ENCODE assay signal across 19 cellular contexts in the genomic region with DNA sequence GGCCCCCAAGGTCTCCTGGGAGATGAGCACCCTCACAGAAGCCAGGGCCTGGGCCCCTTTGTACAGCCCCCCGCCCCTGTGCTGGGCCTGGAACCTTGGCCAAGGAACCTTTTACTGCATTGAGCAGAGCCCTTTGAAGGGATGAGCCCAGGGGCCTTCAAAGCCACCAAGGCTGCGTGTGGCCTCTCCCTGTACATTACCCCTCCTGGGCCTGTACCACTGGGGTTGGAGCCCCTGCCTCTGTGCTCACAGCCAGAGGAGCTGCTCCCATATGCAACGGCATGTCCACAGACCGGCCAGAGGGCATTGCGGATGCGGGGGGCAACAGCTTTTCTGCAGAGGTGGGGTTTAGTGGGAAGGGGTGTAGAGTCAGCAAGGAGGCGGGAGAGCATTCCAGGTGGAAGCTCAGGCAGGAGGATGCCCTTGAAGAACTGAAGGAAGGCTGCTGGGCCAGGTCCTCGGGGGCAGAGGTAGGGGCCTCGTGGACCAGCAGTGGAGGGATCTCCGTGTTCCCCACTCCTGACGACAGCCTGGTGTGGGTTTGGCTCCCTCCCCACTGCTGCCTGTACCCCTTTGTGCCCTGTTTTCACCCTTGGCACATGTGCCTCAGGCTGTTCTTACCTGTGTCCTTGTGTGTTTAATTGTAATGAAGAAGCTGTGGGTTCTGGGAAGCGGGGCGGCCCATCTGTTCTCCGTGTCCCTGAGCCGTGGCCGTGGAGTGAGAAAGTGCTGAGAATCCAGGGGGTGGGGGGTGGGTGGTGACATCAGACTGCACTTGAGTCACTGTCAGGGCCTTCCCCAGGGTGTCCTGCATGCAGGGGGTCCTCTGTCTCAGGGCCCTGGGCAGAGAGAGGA. TPM values are rescaled to one million over a fixed set of nuclear protein-coding genes. Genes with fewer than 3 reads are reported as not detected.
DNase-seq lines count a peak whose midpoint lies in the region; ATAC-seq and TF ChIP-seq lines count a peak whose summit lies in the region.
"Had no signal": no experiment of that assay in that cellular context is flagged by ENCODE, and none has a peak within 500 bp of the region (broad histone marks: within the 10 kb centered on the region; RNA-seq: fewer than 3 reads in every experiment).

No MANE protein-coding gene starts in this region.

- H4K91ac ChIP-seq in IMR-90 (ENCODE audit: insufficient read depth, low read depth, low read length), result no peak overlapping the region

- no peaks in the 10 kb centered on the region for H4K20me1 ChIP-seq in IMR-90 (ENCODE audit: insufficient read depth, low read length)

- no peaks in the 10 kb centered on the region for H3K9me3 Mint-ChIP-seq in progenitor cell of endocrine pancreas (ENCODE audit: low read depth)
- H3K9me3 Mint-ChIP-seq: IgD-negative memory B cell had no signal

- H3K4me1 Mint-ChIP-seq in progenitor cell of endocrine pancreas (ENCODE audit: low read depth), result peaks cover 7% of the 10 kb centered on the region

- TF ChIP-seq POLR2A in IMR-90 (IDR thresholded peaks at IDR 0.05; ENCODE audit: low read depth, low read length), result no peak

- H4K5ac ChIP-seq in IMR-90 (ENCODE audit: low read depth, low read length), result no peak overlapping the region

- peaks cover 8% of the 10 kb centered on the region for H3K36me3 Mint-ChIP-seq in progenitor cell of endocrine pancreas (ENCODE audit: insufficient read depth)
- H3K36me3 Mint-ChIP-seq: IgD-negative memory B cell had no signal

- H3K14ac ChIP-seq in IMR-90 (replicated peaks; ENCODE audit: low read depth, low read length), result no peak overlapping the region

- H3K9me1 ChIP-seq in IMR-90 (ENCODE audit: insufficient read depth, low read length), result no peaks in the 10 kb centered on the region

- peak overlapping the region; percentile 33 for H2AFZ ChIP-seq in IMR-90 (replicated peaks; ENCODE audit: low read length, poor library complexity)

- peaks cover 48% of the 10 kb centered on the region for H3K27me3 ChIP-seq in IMR-90 (ENCODE audit: control insufficient read depth, insufficient read depth, low read length)

- dilution Hi-C loops in IMR-90 (cut with HindIII; ENCODE audit: low sequenced_read_pairs, unreplicated experiment), result no loop called here

- peak overlapping the region; percentile 41 for H3K27ac Mint-ChIP-seq in progenitor cell of endocrine pancreas
- H3K27ac Mint-ChIP-seq: IgD-negative memory B cell had no signal

- no peak overlapping the region for H3K4me2 ChIP-seq in IMR-90 (ENCODE audit: low read depth, low read length)

- no peak for TF ChIP-seq RAD21 in IMR-90 (IDR thresholded peaks at IDR 0.05; ENCODE audit: low read length)

- in situ Hi-C loops in IMR-90 (cut with MboI; ENCODE audit: low sequenced_read_pairs), result no loop called here

- H3K79me1 ChIP-seq in IMR-90 (ENCODE audit: low read depth in 1 of 2, low read length in 2 of 2), result no peaks in the 10 kb centered on the region

- no peak overlapping the region for H3K4ac ChIP-seq in IMR-90 (ENCODE audit: low read depth, low read length)

- ATAC-seq in IMR-90 (ENCODE audit: low read depth) (no peak), esophagus mucosa (peak; percentile 29)

- H3K4me1 ChIP-seq in IMR-90 (ENCODE audit: control insufficient read depth, insufficient read depth, low read length), result no peaks in the 10 kb centered on the region

- WGBS in IMR-90 (ENCODE audit: extremely low coverage in 2 of 2, insufficient read length in 1 of 2), 2 experiments, result 82% methylated on average over 9 of the region's 16 CpGs; no CpG with 5 or more reads in 1 of the 2 experiments

- H3K18ac ChIP-seq in IMR-90 (ENCODE audit: low read depth, low read length), result no peak overlapping the region

- H3K27ac ChIP-seq in IMR-90 (ENCODE audit: insufficient read depth, low read length), result no peak overlapping the region
- H3K27ac ChIP-seq: 22Rv1, C4-2B, HL-60 had no signal

- no peak overlapping the region for H4K8ac ChIP-seq in IMR-90 (ENCODE audit: low read depth in 2 of 2, low read length in 2 of 2)

- no peak overlapping the region for H2BK15ac ChIP-seq in IMR-90 (ENCODE audit: low read depth, low read length)

- CTCF ChIA-PET in IMR-90 (lab: Yijun Ruan, JAX), result no interaction called here

- H2AK5ac ChIP-seq in IMR-90 (ENCODE audit: low read depth, low read length), result no peak overlapping the region

- no peaks in the 10 kb centered on the region for H3K36me3 ChIP-seq in IMR-90 (ENCODE audit: control insufficient read depth, insufficient read depth, low read length)

- no peak overlapping the region for H3K4me3 Mint-ChIP-seq in progenitor cell of endocrine pancreas (ENCODE audit: low read depth)
- H3K4me3 Mint-ChIP-seq: IgD-negative memory B cell had no signal

- H2BK20ac ChIP-seq in IMR-90 (ENCODE audit: low read depth, low read length), result no peak overlapping the region

- DNase-seq in NCI-H2171 treated with DMSO at 0.1 percent for 48 hours (lab: John Stamatoyannopoulos, UW) (peak; percentile 7), NCI-H2171 (lab: John Stamatoyannopoulos, UW) (no peak), IMR-90 (no peak), progenitor cell of endocrine pancreas (ENCODE audit: low spot score, unreplicated experiment) (no peak), A172 (ENCODE audit: low spot score) (no peak), foreskin fibroblast (no peak)
- no peak for DNase-seq in effector CD4-positive, alpha-beta T cell
- DNase-seq: DMS79, NCI-H1105, NCI-H2029 treated with DMSO at 0.1 percent for 48 hours, NCI-H446, NCI-H526 had no signal

- POLR2A ChIA-PET in IMR-90 (lab: Charles Lee; ENCODE audit: unreplicated experiment), result no interaction called here

- no TSS peak for BruUV-seq in IMR-90 (replicated peaks; lab: Mats Ljungman, UMichigan)

- H3K4me3 ChIP-seq in IMR-90 (ENCODE audit: insufficient read depth, low read depth, low read length), result no peak overlapping the region
- no peak overlapping the region for H3K4me3 ChIP-seq in foreskin fibroblast (ENCODE audit: low read depth in 1 of 2, low read length in 2 of 2)

- TF ChIP-seq CTCF in IMR-90 (conservative IDR thresholded peaks at IDR 0.05; ENCODE audit: low read depth, low read length) (no peak), progenitor cell of endocrine pancreas (IDR thresholded peaks at IDR 0.05; ENCODE audit: unreplicated experiment) (no peak), foreskin fibroblast (IDR thresholded peaks at IDR 0.05; ENCODE audit: low read depth, low read length) (no peak)

- no peak overlapping the region for H2BK120ac ChIP-seq in IMR-90 (ENCODE audit: low read depth, low read length)

- H3K27me3 Mint-ChIP-seq in progenitor cell of endocrine pancreas, result no peaks in the 10 kb centered on the region

- no peaks in the 10 kb centered on the region for H3K9me3 ChIP-seq in IMR-90 (ENCODE audit: control insufficient read depth, insufficient read depth, low read length)

- H3K9ac ChIP-seq in IMR-90 (ENCODE audit: low read depth, low read length), result no peak overlapping the region

- no peak overlapping the region for H2AK9ac ChIP-seq in IMR-90 (replicated peaks; ENCODE audit: low read depth, low read length, poor library complexity)

- H3K56ac ChIP-seq in IMR-90 (ENCODE audit: extremely low read depth, insufficient read depth, low read length), result no peak overlapping the region

- H3K23ac ChIP-seq in IMR-90 (ENCODE audit: low read depth, low read length), result no peak overlapping the region

- no peak overlapping the region for H2BK5ac ChIP-seq in IMR-90 (ENCODE audit: low read depth, low read length, poor library complexity, severe bottlenecking)

- intact Hi-C loops in IMR-90 (cut with micrococcal nuclease), result no loop called here

TF ChIP-seq in IMR-90, 13 proteins besides CTCF, POLR2A, EP300 and RAD21:
- TF ChIP-seq SMC3 (IDR thresholded peaks at IDR 0.05; ENCODE audit: low read depth, low read length) (no peak), CHD1 (IDR thresholded peaks at IDR 0.05; ENCODE audit: low read depth, low read length) (no peak), NFE2L2 (IDR thresholded peaks at IDR 0.05; ENCODE audit: low read depth, low read length) (no peak), RCOR1 (IDR thresholded peaks at IDR 0.05; ENCODE audit: insufficient replicate concordance, low read length) (no peak), CEBPB (IDR thresholded peaks at IDR 0.05; ENCODE audit: low read depth, low read length) (no peak), MAZ (IDR thresholded peaks at IDR 0.05; ENCODE audit: borderline replicate concordance, low read depth, low read length) (no peak), MXI1 (IDR thresholded peaks at IDR 0.05; ENCODE audit: borderline replicate concordance, low read depth, low read length) (no peak), FOS (IDR thresholded peaks at IDR 0.05; ENCODE audit: low read depth, low read length) (no peak), RFX5 (IDR thresholded peaks at IDR 0.05; ENCODE audit: low read depth, low read length) (no peak), MAFK (IDR thresholded peaks at IDR 0.05; ENCODE audit: low read depth, low read length) (no peak), BHLHE40 (IDR thresholded peaks at IDR 0.05; ENCODE audit: low read depth, low read length) (no peak)
- TF ChIP-seq, protein P1, sequence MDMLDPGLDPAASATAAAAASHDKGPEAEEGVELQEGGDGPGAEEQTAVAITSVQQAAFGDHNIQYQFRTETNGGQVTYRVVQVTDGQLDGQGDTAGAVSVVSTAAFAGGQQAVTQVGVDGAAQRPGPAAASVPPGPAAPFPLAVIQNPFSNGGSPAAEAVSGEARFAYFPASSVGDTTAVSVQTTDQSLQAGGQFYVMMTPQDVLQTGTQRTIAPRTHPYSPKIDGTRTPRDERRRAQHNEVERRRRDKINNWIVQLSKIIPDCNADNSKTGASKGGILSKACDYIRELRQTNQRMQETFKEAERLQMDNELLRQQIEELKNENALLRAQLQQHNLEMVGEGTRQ (IDR thresholded peaks at IDR 0.05; ENCODE audit: low read depth, low read length), result no peak
- TF ChIP-seq, protein P2, sequence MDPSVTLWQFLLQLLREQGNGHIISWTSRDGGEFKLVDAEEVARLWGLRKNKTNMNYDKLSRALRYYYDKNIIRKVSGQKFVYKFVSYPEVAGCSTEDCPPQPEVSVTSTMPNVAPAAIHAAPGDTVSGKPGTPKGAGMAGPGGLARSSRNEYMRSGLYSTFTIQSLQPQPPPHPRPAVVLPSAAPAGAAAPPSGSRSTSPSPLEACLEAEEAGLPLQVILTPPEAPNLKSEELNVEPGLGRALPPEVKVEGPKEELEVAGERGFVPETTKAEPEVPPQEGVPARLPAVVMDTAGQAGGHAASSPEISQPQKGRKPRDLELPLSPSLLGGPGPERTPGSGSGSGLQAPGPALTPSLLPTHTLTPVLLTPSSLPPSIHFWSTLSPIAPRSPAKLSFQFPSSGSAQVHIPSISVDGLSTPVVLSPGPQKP (IDR thresholded peaks at IDR 0.05; ENCODE audit: borderline replicate concordance, low read depth, low read length), result no peak
TF ChIP-seq in IMR-90: peak in this region for 0.

RNA-seq across cellular contexts. Expression of a gene that starts 46.9 kb away (rescaled TPM):
- total RNA-seq in IMR-90 (2012; rRNA removed) (0.18 and 0.28 TPM in 2 replicates), esophagus mucosa (8.9 TPM), progenitor cell of endocrine pancreas (100 and 105 TPM in 2 replicates)
- 0.06 and 0.21 TPM in 2 replicates for polyA plus RNA-seq in IMR-90 (2012; rRNA removed)
- 0.11 and 0.17 TPM in 2 replicates for polyA plus RNA-seq in IMR-90 (2012; cell fraction: cytosol; rRNA removed)
- polyA plus RNA-seq in IMR-90 (2012; cell fraction: nucleus; rRNA removed; ENCODE audit: low replicate concordance), result 0.78 and 0.85 TPM in 2 replicates
- total RNA-seq in A172 (2014; rRNA removed; shearing (Covaris generic)), result not detected in 2 replicates
- total RNA-seq: HT1080, OCI-LY7 had no signal
- polyA plus RNA-seq: IgD-negative memory B cell had no signal

Comparison
In these comparisons a context has a peak if more than half of its experiments do, and no peak if none do; other contexts are left out.
1. RNA of a gene that starts 46.9 kb away (total RNA-seq): 100 to 105 TPM in progenitor cell of endocrine pancreas; 8.9 TPM in esophagus mucosa (single experiment), 0.18 to 0.28 TPM in IMR-90 and not detected in A172; every median in the first group is over 10 times any median in the second.